8 cellular contexts compared by ENCODE assay signal in genomic region chr12:96720363-96720705, GRCh38.
DNase-seq lines count a peak whose midpoint lies in the region; ATAC-seq and TF ChIP-seq lines count a peak whose summit lies in the region.

No MANE protein-coding gene starts in this region.

- peak overlapping the region; percentile 77 for H3K4me3 Mint-ChIP-seq in Calu3 (ENCODE audit: low read depth, unreplicated experiment)
- H3K4me3 Mint-ChIP-seq in natural killer cell treated with Interleukin-12 subunit alpha and Interleukin-12 subunit beta and Interleukin-15 and Interleukin-18, amount 100 ng/mL, for 72 hours = peak overlapping the region; percentile 87

- H3K27ac ChIP-seq in RWPE2 (ENCODE audit: poor library complexity, severe bottlenecking) = no peak overlapping the region

- CTCF ChIA-PET in Calu3 (lab: Charles Lee) = interaction anchor here (0.6 to 0.7 kb wide), 3 partner anchors 13 to 271 kb away, joined by 3 to 4 read pairs (median 3); no protein-coding TSS in a partner anchor

- H3K27me3 Mint-ChIP-seq in Calu3 (ENCODE audit: unreplicated experiment) = no peaks in the 10 kb centered on the region
- H3K27me3 Mint-ChIP-seq in natural killer cell treated with Interleukin-12 subunit alpha and Interleukin-12 subunit beta and Interleukin-15 and Interleukin-18, amount 100 ng/mL, for 72 hours = no peaks in the 10 kb centered on the region

- H3K4me1 Mint-ChIP-seq in Calu3 (ENCODE audit: low read depth, unreplicated experiment) = no peaks in the 10 kb centered on the region
- peaks cover 5% of the 10 kb centered on the region in 2 donors for H3K4me1 Mint-ChIP-seq in natural killer cell treated with Interleukin-12 subunit alpha and Interleukin-12 subunit beta and Interleukin-15 and Interleukin-18, amount 100 ng/mL, for 72 hours (ENCODE audit: low read depth in 2 of 2)

- H3K4me3 ChIP-seq in RWPE2 (ENCODE audit: severe bottlenecking) = peak overlapping the region; percentile 29
- peak overlapping the region; percentile 38 for H3K4me3 ChIP-seq in choroid plexus epithelial cell (ENCODE audit: low read depth, low read length)

- H3K36me3 Mint-ChIP-seq in Calu3 (ENCODE audit: insufficient read depth, unreplicated experiment) = no peaks in the 10 kb centered on the region
- no peaks in the 10 kb centered on the region for H3K36me3 Mint-ChIP-seq in natural killer cell treated with Interleukin-12 subunit alpha and Interleukin-12 subunit beta and Interleukin-15 and Interleukin-18, amount 100 ng/mL, for 72 hours

- BruUV-seq in Calu3 (replicated peaks; lab: Mats Ljungman, UMichigan) = TSS peak; percentile 79

- peak; percentile 82 for ATAC-seq in GM19395 (IDR thresholded peaks at IDR 0.05; ENCODE audit: unreplicated experiment)
- ATAC-seq in HG03342 (IDR thresholded peaks at IDR 0.05; ENCODE audit: unreplicated experiment) = peak; percentile 40
- ATAC-seq in RWPE2 (ENCODE audit: low read depth) = peak; percentile 95
- ATAC-seq in natural killer cell treated with Interleukin-12 subunit alpha and Interleukin-12 subunit beta and Interleukin-15 and Interleukin-18, amount 100 ng/mL, for 72 hours = peak; percentile 68 to 70

- DNase-seq in Calu3 (peak; percentile 70), RWPE2 (ENCODE audit: low spot score) (no peak), choroid plexus epithelial cell (ENCODE audit: low read depth) (no peak), amniotic stem cell (lab: John Stamatoyannopoulos, UW) (no peak)
- DNase-seq in natural killer cell treated with Interleukin-12 subunit alpha and Interleukin-12 subunit beta and Interleukin-15 and Interleukin-18, amount 100 ng/mL, for 72 hours (ENCODE audit: low spot score) = no peak
- DNase-seq in effector CD8-positive, alpha-beta T cell (lab: John Stamatoyannopoulos, UW) = no peak

- peak overlapping the region; percentile 80 for H3K27ac Mint-ChIP-seq in Calu3 (ENCODE audit: unreplicated experiment)
- H3K27ac Mint-ChIP-seq in natural killer cell treated with Interleukin-12 subunit alpha and Interleukin-12 subunit beta and Interleukin-15 and Interleukin-18, amount 100 ng/mL, for 72 hours = peak overlapping the region; percentile 78 to 90

- no peaks in the 10 kb centered on the region for H3K27me3 ChIP-seq in RWPE2 (ENCODE audit: insufficient read depth, poor library complexity, severe bottlenecking)

- H3K9me3 Mint-ChIP-seq in Calu3 (ENCODE audit: low read depth, unreplicated experiment) = no peaks in the 10 kb centered on the region
- H3K9me3 Mint-ChIP-seq in natural killer cell treated with Interleukin-12 subunit alpha and Interleukin-12 subunit beta and Interleukin-15 and Interleukin-18, amount 100 ng/mL, for 72 hours = no peaks in the 10 kb centered on the region

- no peak for TF ChIP-seq CTCF in Calu3 (IDR thresholded peaks at IDR 0.05; ENCODE audit: unreplicated experiment)
- peak; percentile 40 for TF ChIP-seq CTCF in RWPE2 (IDR thresholded peaks at IDR 0.05; ENCODE audit: poor library complexity, severe bottlenecking)
- peak; percentile 21 for TF ChIP-seq CTCF in choroid plexus epithelial cell (conservative IDR thresholded peaks at IDR 0.05; ENCODE audit: low read depth, low read length)

- intact Hi-C loops in Calu3 (cut with micrococcal nuclease; ENCODE audit: unreplicated experiment) = no loop called here

- no peaks in the 10 kb centered on the region for H3K36me3 ChIP-seq in RWPE2 (ENCODE audit: low read depth)

- no peaks in the 10 kb centered on the region for H3K4me1 ChIP-seq in RWPE2 (ENCODE audit: insufficient read depth, poor library complexity, severe bottlenecking)

- H3K9me3 ChIP-seq in RWPE2 (ENCODE audit: severe bottlenecking) = no peaks in the 10 kb centered on the region

Comparison
In these comparisons a context has a peak if more than half of its experiments do, and no peak if none do; other contexts are left out.
1. ATAC-seq: peak in every context shown above with its lines; median percentile 95 in RWPE2; 82 in GM19395; 69 in natural killer cell treated with Interleukin-12 subunit alpha and Interleukin-12 subunit beta and Interleukin-15 and Interleukin-18, amount 100 ng/mL, for 72 hours; 40 in HG03342.